In genomic region chr2:235050992-235051351, GRCh38 we compare ENCODE assay signal across 9 cellular contexts.
DNase-seq lines count a peak whose midpoint lies in the region; ATAC-seq and TF ChIP-seq lines count a peak whose summit lies in the region.
"Had no signal": no experiment of that assay in that cellular context is flagged by ENCODE, and none has a peak within 500 bp of the region (broad histone marks: within the 10 kb centered on the region; RNA-seq: fewer than 3 reads in every experiment).

No MANE protein-coding gene starts in this region.

- peak overlapping the region; percentile 52 to 90 (median 81) for H3K27ac ChIP-seq in right lobe of liver
- H3K27ac ChIP-seq in testis, result no peak overlapping the region

- no peak overlapping the region for H3K4me3 Mint-ChIP-seq in activated naive CD4-positive, alpha-beta T cell treated with anti-CD3 and anti-CD28 coated beads, Interleukin-2, amount 10 ng/mL, durations not matched to agents 7 days and 5 days
- H3K4me3 Mint-ChIP-seq in dendritic cell treated with granulocyte-macrophage colony-stimulating factor and Interleukin-4, amounts not matched to agents 40 ng/mL and 50 ng/mL, for 4 days, result no peak overlapping the region
- no peak overlapping the region for H3K4me3 Mint-ChIP-seq in activated T-helper 17 cell treated with anti-CD3 and anti-CD28 coated beads, Interleukin-2, amount 50 U/mL, for 72 hours
- H3K4me3 Mint-ChIP-seq: stimulated activated naive CD8-positive, alpha-beta T cell treated with anti-CD3 and anti-CD28 coated beads, Interleukin-15, Interleukin-2, amounts not matched to agents 100 ng/mL and 50 ng/mL, for 24 hours had no signal

- peaks cover 3 to 46% (median 21%) of the 10 kb centered on the region in 4 donors for H3K4me1 ChIP-seq in right lobe of liver
- H3K4me1 ChIP-seq in testis, result peaks cover 7% of the 10 kb centered on the region

- peak; percentile 18 for DNase-seq in activated naive CD4-positive, alpha-beta T cell treated with anti-CD3 and anti-CD28 coated beads, Interleukin-2, amount 10 ng/mL, durations not matched to agents 7 days and 5 days
- DNase-seq in activated naive CD4-positive, alpha-beta T cell treated with anti-CD3 and anti-CD28 coated beads, Interleukin-2, amount 50 U/mL, for 16 hours, result no peak
- DNase-seq in NOMO-1 (lab: John Stamatoyannopoulos, UW; ENCODE audit: unreplicated experiment in 2 of 2) (peak; percentile 80 to 81), right lobe of liver (peak; percentile 89 to 90 (median 90)), testis (peak; percentile 90)

- H3K27ac Mint-ChIP-seq in activated naive CD4-positive, alpha-beta T cell treated with anti-CD3 and anti-CD28 coated beads, Interleukin-2, amount 10 ng/mL, durations not matched to agents 7 days and 5 days, result no peak overlapping the region
- peak overlapping the region; percentile 67 for H3K27ac Mint-ChIP-seq in dendritic cell treated with granulocyte-macrophage colony-stimulating factor and Interleukin-4, amounts not matched to agents 40 ng/mL and 50 ng/mL, for 4 days
- H3K27ac Mint-ChIP-seq in activated T-helper 17 cell treated with anti-CD3 and anti-CD28 coated beads, Interleukin-2, amount 50 U/mL, for 72 hours, result no peak overlapping the region
- H3K27ac Mint-ChIP-seq: stimulated activated naive CD8-positive, alpha-beta T cell treated with anti-CD3 and anti-CD28 coated beads, Interleukin-15, Interleukin-2, amounts not matched to agents 100 ng/mL and 50 ng/mL, for 24 hours had no signal

- TF ChIP-seq CTCF in right lobe of liver (IDR thresholded peaks at IDR 0.05) (peak in 1 of 4 donors; percentile 6), testis (IDR thresholded peaks at IDR 0.05) (no peak)

- intact Hi-C loops in dendritic cell treated with granulocyte-macrophage colony-stimulating factor and Interleukin-4, amounts not matched to agents 40 ng/mL and 50 ng/mL, for 4 days (cut with micrococcal nuclease), result loop anchor here (10.0 kb wide), 1 partner anchor 166 kb away; no protein-coding TSS in a partner anchor
- intact Hi-C loops in right lobe of liver (cut with DNase I), result no loop called here
- intact Hi-C loops in testis (cut with DNase I; ENCODE audit: low total_unique reads), result no loop called here

- TF ChIP-seq POLR2A in right lobe of liver (IDR thresholded peaks at IDR 0.05) (peak; percentile 41), testis (IDR thresholded peaks at IDR 0.05) (no peak)

- CTCF ChIA-PET in activated naive CD4-positive, alpha-beta T cell treated with anti-CD3 and anti-CD28 coated beads, Interleukin-2, amount 10 ng/mL, durations not matched to agents 7 days and 5 days (lab: Charles Lee), result no interaction called here

- no peaks in the 10 kb centered on the region for H3K9me3 Mint-ChIP-seq in activated naive CD4-positive, alpha-beta T cell treated with anti-CD3 and anti-CD28 coated beads, Interleukin-2, amount 10 ng/mL, durations not matched to agents 7 days and 5 days
- H3K9me3 Mint-ChIP-seq in dendritic cell treated with granulocyte-macrophage colony-stimulating factor and Interleukin-4, amounts not matched to agents 40 ng/mL and 50 ng/mL, for 4 days, result no peaks in the 10 kb centered on the region
- no peaks in the 10 kb centered on the region for H3K9me3 Mint-ChIP-seq in activated T-helper 17 cell treated with anti-CD3 and anti-CD28 coated beads, Interleukin-2, amount 50 U/mL, for 72 hours
- H3K9me3 Mint-ChIP-seq: stimulated activated naive CD8-positive, alpha-beta T cell treated with anti-CD3 and anti-CD28 coated beads, Interleukin-15, Interleukin-2, amounts not matched to agents 100 ng/mL and 50 ng/mL, for 24 hours had no signal

- peaks cover 0 to 20% (median 3%) of the 10 kb centered on the region in 4 donors for H3K36me3 ChIP-seq in right lobe of liver
- H3K36me3 ChIP-seq in testis (ENCODE audit: low read depth, missing control alignments), result no peaks in the 10 kb centered on the region

- H3K9me3 ChIP-seq in right lobe of liver (no peaks in the 10 kb centered on the region), testis (no peaks in the 10 kb centered on the region)

- no peaks in the 10 kb centered on the region for H3K27me3 ChIP-seq in right lobe of liver
- no peaks in the 10 kb centered on the region for H3K27me3 ChIP-seq in testis

- WGBS in right lobe of liver (ENCODE audit: insufficient coverage, low coverage, low lambda C conversion rate, missing lambda C conversion rate), result no CpG with 5 or more reads among the region's 6 CpGs
- 31 to 52% methylated on average over 4 to 6 of the region's 6 CpGs for whole genome bisulfite sequencing in testis, 2 donors

- H3K4me3 ChIP-seq in right lobe of liver (no peak overlapping the region), testis (no peak overlapping the region)

- H3K4me1 Mint-ChIP-seq in activated naive CD4-positive, alpha-beta T cell treated with anti-CD3 and anti-CD28 coated beads, Interleukin-2, amount 10 ng/mL, durations not matched to agents 7 days and 5 days, result peaks cover 6% of the 10 kb centered on the region
- H3K4me1 Mint-ChIP-seq in dendritic cell treated with granulocyte-macrophage colony-stimulating factor and Interleukin-4, amounts not matched to agents 40 ng/mL and 50 ng/mL, for 4 days (ENCODE audit: low read depth), result peaks cover 73% of the 10 kb centered on the region
- H3K4me1 Mint-ChIP-seq in activated T-helper 17 cell treated with anti-CD3 and anti-CD28 coated beads, Interleukin-2, amount 50 U/mL, for 72 hours, result no peaks in the 10 kb centered on the region

- peak; percentile 58 to 62 (median 60) for ATAC-seq in right lobe of liver
- ATAC-seq in activated T-helper 17 cell treated with anti-CD3 and anti-CD28 coated beads, Interleukin-2, amount 50 U/mL, for 72 hours (replicated peaks), result no peak
- ATAC-seq in GM19351 (IDR thresholded peaks at IDR 0.05; ENCODE audit: unreplicated experiment), result no peak

- peaks cover 25% of the 10 kb centered on the region for H3K27me3 Mint-ChIP-seq in activated naive CD4-positive, alpha-beta T cell treated with anti-CD3 and anti-CD28 coated beads, Interleukin-2, amount 10 ng/mL, durations not matched to agents 7 days and 5 days
- H3K27me3 Mint-ChIP-seq in dendritic cell treated with granulocyte-macrophage colony-stimulating factor and Interleukin-4, amounts not matched to agents 40 ng/mL and 50 ng/mL, for 4 days, result peaks cover 8% of the 10 kb centered on the region
- peaks cover 12% of the 10 kb centered on the region for H3K27me3 Mint-ChIP-seq in activated T-helper 17 cell treated with anti-CD3 and anti-CD28 coated beads, Interleukin-2, amount 50 U/mL, for 72 hours

- no peaks in the 10 kb centered on the region for H3K36me3 Mint-ChIP-seq in activated naive CD4-positive, alpha-beta T cell treated with anti-CD3 and anti-CD28 coated beads, Interleukin-2, amount 10 ng/mL, durations not matched to agents 7 days and 5 days
- no peaks in the 10 kb centered on the region for H3K36me3 Mint-ChIP-seq in dendritic cell treated with granulocyte-macrophage colony-stimulating factor and Interleukin-4, amounts not matched to agents 40 ng/mL and 50 ng/mL, for 4 days (ENCODE audit: low read depth)
- H3K36me3 Mint-ChIP-seq in activated T-helper 17 cell treated with anti-CD3 and anti-CD28 coated beads, Interleukin-2, amount 50 U/mL, for 72 hours (ENCODE audit: low read depth), result no peaks in the 10 kb centered on the region

Comparison
In these comparisons a context has a peak if more than half of its experiments do, and no peak if none do; other contexts are left out.
1. ATAC-seq: peak in right lobe of liver (4 of 4); none in activated T-helper 17 cell treated with anti-CD3 and anti-CD28 coated beads, Interleukin-2, amount 50 U/mL, for 72 hours (single experiment) and GM19351 (single experiment).
2. H3K27ac ChIP-seq: peak in right lobe of liver (3 of 3); none in testis (0 of 2).